In the genomic region with DNA sequence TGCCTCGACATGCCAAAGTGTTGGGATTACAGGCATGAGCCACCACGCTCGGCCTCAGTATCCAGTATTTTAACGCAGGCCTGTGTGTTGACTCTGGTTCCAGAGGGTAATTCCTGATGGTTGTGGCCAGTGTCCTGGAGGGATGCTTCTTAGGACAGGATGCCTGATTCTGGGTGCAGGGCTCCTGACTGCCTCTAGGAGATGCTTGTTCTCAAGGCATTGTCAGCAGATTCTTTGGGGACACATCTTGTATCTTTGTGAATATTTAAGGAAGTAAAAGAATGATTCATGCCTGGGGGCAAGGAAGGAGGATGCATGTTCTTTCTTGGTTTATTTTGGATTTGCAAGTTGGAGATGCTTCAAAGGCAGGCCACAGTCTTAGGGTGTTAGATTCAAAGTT, we compare ENCODE assay signal across 12 cellular contexts. TPM values are rescaled to one million over a fixed set of nuclear protein-coding genes. Genes with fewer than 3 reads are reported as not detected.
DNase-seq lines count a peak whose midpoint lies in the region; ATAC-seq and TF ChIP-seq lines count a peak whose summit lies in the region.
"Had no signal": no experiment of that assay in that cellular context is flagged by ENCODE, and none has a peak within 500 bp of the region (broad histone marks: within the 10 kb centered on the region; RNA-seq: fewer than 3 reads in every experiment).

No MANE protein-coding gene starts in this region.

- H3K4me2 ChIP-seq in DOHH2 (ENCODE audit: low read length): no peak overlapping the region

- ATAC-seq in esophagus mucosa: peak; percentile 24
- ATAC-seq: mucosa of descending colon had no signal

- POLR2A ChIA-PET in RWPE1 (lab: Yijun Ruan, JAX; ENCODE audit: low non-redundant PET): no interaction called here

- CTCF ChIA-PET in RWPE1 (lab: Yijun Ruan, JAX): interaction anchor here (2.2 kb wide), 1 partner anchor 10 kb away, joined by 8 read pairs; the partner anchor contains the start of gene INTS15

- peaks cover 33% of the 10 kb centered on the region for H3F3A ChIP-seq in DOHH2 (ENCODE audit: control insufficient read depth, insufficient read depth)

- DNase-seq in A172 (ENCODE audit: low spot score): peak; percentile 51
- no peak for DNase-seq in RWPE1 (ENCODE audit: low spot score)
- DNase-seq in NCI-H1694 (lab: John Stamatoyannopoulos, UW): no peak
- DNase-seq in NCI-H524 (lab: John Stamatoyannopoulos, UW): no peak
- DNase-seq in RPMI8226: no peak
- no peak for DNase-seq in NCI-H345 (lab: John Stamatoyannopoulos, UW)
- DNase-seq: cortex of kidney, GOT3, T-helper 9 cell had no signal

- no peaks in the 10 kb centered on the region for H3K9me2 ChIP-seq in DOHH2 (replicated peaks; ENCODE audit: control insufficient read depth, low read length)

- peaks cover 71% of the 10 kb centered on the region for H3K4me1 ChIP-seq in DOHH2 (ENCODE audit: control insufficient read depth, low read length)

- peaks cover 38% of the 10 kb centered on the region for H3K79me2 ChIP-seq in DOHH2 (ENCODE audit: control insufficient read depth, low read length)

- TF ChIP-seq CTCF in DOHH2 (IDR thresholded peaks at IDR 0.05; ENCODE audit: low read depth, low read length, poor library complexity, severe bottlenecking) (peak; percentile 27), RWPE1 (conservative IDR thresholded peaks at IDR 0.05; ENCODE audit: low read depth) (no peak)

- no peaks in the 10 kb centered on the region for H3K27me3 ChIP-seq in DOHH2 (ENCODE audit: control insufficient read depth, low read length)

- H3K4me3 ChIP-seq in DOHH2 (ENCODE audit: low read length): no peak overlapping the region
- H3K4me3 ChIP-seq: mucosa of descending colon had no signal

- no peak overlapping the region for H3K27ac ChIP-seq in DOHH2 (ENCODE audit: low read depth, low read length)
- peak overlapping the region; percentile 87; the same call in 1 of the 2 replicates for H3K27ac ChIP-seq in RWPE1

- no peaks in the 10 kb centered on the region for H4K20me1 ChIP-seq in DOHH2 (ENCODE audit: control insufficient read depth, insufficient read depth, low read depth, low read length)

- H3K9me3 ChIP-seq in DOHH2 (ENCODE audit: control insufficient read depth, insufficient read depth, low read length): no peaks in the 10 kb centered on the region
- H3K9me3 ChIP-seq: mucosa of descending colon had no signal

- H3K36me3 ChIP-seq in DOHH2 (ENCODE audit: control insufficient read depth, low read length): peaks cover 55% of the 10 kb centered on the region

RNA-seq across cellular contexts. Expression of gene ZDHHC4, which starts 2.2 kb away (rescaled TPM):
- total RNA-seq in A172 (2014; rRNA removed; shearing (Covaris generic)): 66.0 and 69.1 TPM in 2 replicates
- total RNA-seq in esophagus mucosa: 23.0 TPM

RNA-seq across cellular contexts. Expression of gene INTS15, which starts 10.4 kb away (rescaled TPM):
- total RNA-seq in A172 (2014; rRNA removed; shearing (Covaris generic)): 28.3 and 30.0 TPM in 2 replicates
- 13.7 TPM for total RNA-seq in esophagus mucosa

RNA-seq across cellular contexts. Expression of gene GRID2IP, which starts 28.2 kb away (rescaled TPM):
- total RNA-seq in A172 (2014; rRNA removed; shearing (Covaris generic)): 0.03 and 0.22 TPM in 2 replicates
- total RNA-seq in esophagus mucosa: 0.12 TPM

RNA-seq across cellular contexts. Expression of gene ZNF853, which starts 36.0 kb away (rescaled TPM):
- total RNA-seq in A172 (2014; rRNA removed; shearing (Covaris generic)): 4.3 and 5.4 TPM in 2 replicates
- 0.24 TPM for total RNA-seq in esophagus mucosa

RNA-seq across cellular contexts. Expression of gene ZNF316, which starts 57.7 kb away (rescaled TPM):
- 7.7 and 20.4 TPM in 2 replicates for total RNA-seq in A172 (2014; rRNA removed; shearing (Covaris generic))
- 10.4 TPM for total RNA-seq in esophagus mucosa
